In genomic region chrY:9126545-9126944, GRCh38 we compare ENCODE assay signal across 18 cellular contexts.
"Had no signal": no experiment of that assay in that cellular context is flagged by ENCODE, and none has a peak within 500 bp of the region (broad histone marks: within the 10 kb centered on the region; RNA-seq: fewer than 3 reads in every experiment).

No MANE protein-coding gene starts in this region.

- DNase-seq: activated CD4-positive, alpha-beta memory T cell treated with anti-CD3 and anti-CD28 coated beads, Interleukin-2, amount 10 ng/mL, durations not matched to agents 7 days and 5 days; activated CD4-positive, alpha-beta T cell treated with anti-CD3 and anti-CD28 coated beads for 36 hours; activated CD8-positive, alpha-beta memory T cell treated with anti-CD3 and anti-CD28 coated beads, Interleukin-2, amount 10 ng/mL, durations not matched to agents 7 days and 5 days; activated naive CD4-positive, alpha-beta T cell treated with Interleukin-2 at 50 U/mL for 16 hours; activated naive CD8-positive, alpha-beta T cell treated with anti-CD3 and anti-CD28 coated beads, Interleukin-2, amount 10 ng/mL, durations not matched to agents 7 days and 5 days; amygdala; effector memory CD8-positive, alpha-beta T cell; erythroblast; head of caudate nucleus; left ventricle myocardium inferior; occipital lobe; stimulated activated CD4-positive, alpha-beta T cell treated with anti-CD3 and anti-CD28 coated beads, Interleukin-2, amount 100 ng/mL, for 24 hours; stimulated activated naive CD4-positive, alpha-beta T cell treated with Interleukin-2 at 50 U/mL for 16 hours; substantia nigra; T-helper 17 cell had no signal

- H3K9me3 ChIP-seq: left ventricle myocardium inferior, tibial artery had no signal

- FAIRE-seq: frontal cortex, urothelium cell line had no signal

- H3K4me3 ChIP-seq: left ventricle myocardium inferior, tibial artery had no signal

- H3K27ac ChIP-seq: left ventricle myocardium inferior, tibial artery had no signal

- H3K4me1 ChIP-seq: left ventricle myocardium inferior, tibial artery had no signal

- H3K36me3 ChIP-seq: left ventricle myocardium inferior, tibial artery had no signal

- H3K27me3 ChIP-seq: tibial artery had no signal
